Comparison of ENCODE assay signal across 20 cellular contexts in the genomic region with DNA sequence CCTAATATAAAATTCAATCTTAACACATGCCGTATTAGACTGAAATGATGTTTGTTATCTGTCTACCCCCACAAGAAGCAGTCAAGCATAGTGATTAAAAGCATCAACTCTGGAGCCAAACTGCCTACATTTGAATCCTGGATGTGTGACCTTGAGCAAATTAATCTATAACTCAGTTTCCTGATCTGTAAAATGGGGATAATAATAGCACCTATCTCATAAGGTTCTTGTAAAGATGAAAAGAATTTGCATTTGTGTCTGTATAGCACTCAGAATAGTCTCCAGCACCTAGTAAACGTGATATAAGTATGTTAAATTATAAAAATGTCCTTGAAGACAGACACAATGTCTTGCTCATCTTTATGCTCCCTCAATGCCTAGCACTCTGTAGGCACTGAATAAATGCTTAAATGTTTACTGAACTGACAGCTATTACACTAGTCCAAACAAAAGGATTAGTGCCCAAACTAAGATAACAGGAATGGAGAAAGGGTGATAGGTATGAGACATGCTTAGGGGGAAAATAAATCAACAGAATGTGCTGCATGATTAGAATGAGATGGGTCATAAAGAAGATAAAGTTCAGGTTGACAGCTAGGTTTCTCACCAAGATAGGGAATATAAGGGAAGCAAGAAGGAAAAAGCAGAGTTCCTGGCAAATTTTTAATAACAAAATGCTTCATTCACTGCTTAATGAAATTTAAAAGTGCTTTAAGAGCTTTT.
DNase-seq lines count a peak whose midpoint lies in the region; ATAC-seq and TF ChIP-seq lines count a peak whose summit lies in the region.
"Had no signal": no experiment of that assay in that cellular context is flagged by ENCODE, and none has a peak within 500 bp of the region (broad histone marks: within the 10 kb centered on the region; RNA-seq: fewer than 3 reads in every experiment).

No MANE protein-coding gene starts in this region.

- no peak for TF ChIP-seq CTCF in left ventricle myocardium inferior (IDR thresholded peaks at IDR 0.05; ENCODE audit: borderline replicate concordance)
- TF ChIP-seq CTCF in heart left ventricle (IDR thresholded peaks at IDR 0.05) = no peak
- TF ChIP-seq CTCF in WTC11 (IDR thresholded peaks at IDR 0.05) = no peak

- H3K27ac ChIP-seq in left ventricle myocardium inferior (replicated peaks) (peak overlapping the region; percentile 84), heart left ventricle (peak overlapping the region in 6 of 12 donors; percentile 7 to 67 (median 44))
- H3K27ac ChIP-seq: A549, brain microvascular endothelial cell, RWPE1 had no signal

- H3K27me3 ChIP-seq in left ventricle myocardium inferior (ENCODE audit: low read depth) (no peaks in the 10 kb centered on the region), heart left ventricle (no peaks in the 10 kb centered on the region)
- H3K27me3 ChIP-seq: brain microvascular endothelial cell had no signal

- peak overlapping the region; percentile 65 for H3K27ac Mint-ChIP-seq in activated T-helper 17 cell treated with anti-CD3 and anti-CD28 coated beads, Interleukin-2, amount 50 U/mL, for 72 hours
- H3K27ac Mint-ChIP-seq in WTC11 = no peak overlapping the region
- H3K27ac Mint-ChIP-seq: activated naive CD4-positive, alpha-beta T cell treated with anti-CD3 and anti-CD28 coated beads, Interleukin-2, amount 10 ng/mL, durations not matched to agents 7 days and 5 days; CD4-positive, CD25-positive, alpha-beta regulatory T cell; stimulated activated memory B cell treated with anti-CD40 and anti-IgM and Interleukin-4, amounts not matched to agents 10 μg/mL and 1 μg/mL and 100 μg/mL, for 72 hours had no signal

- H3K4me3 ChIP-seq in left ventricle myocardium inferior = no peak overlapping the region
- H3K4me3 ChIP-seq in heart left ventricle = no peak overlapping the region
- H3K4me3 ChIP-seq: A549, smooth muscle cell had no signal

- H3K36me3 ChIP-seq in left ventricle myocardium inferior = peaks cover 11% of the 10 kb centered on the region
- H3K36me3 ChIP-seq in heart left ventricle = peaks cover 0 to 19% (median 6%) of the 10 kb centered on the region in 9 donors
- H3K36me3 ChIP-seq: brain microvascular endothelial cell had no signal

- no peak for TF ChIP-seq POLR2A in heart left ventricle (IDR thresholded peaks at IDR 0.05)

- intact Hi-C loops in left ventricle myocardium inferior (cut with micrococcal nuclease) (no loop called here), heart left ventricle (cut with DNase I) (no loop called here)

- CTCF ChIA-PET in WTC11 (lab: Charles Lee) = no interaction called here

- no peaks in the 10 kb centered on the region for H3K4me1 Mint-ChIP-seq in activated T-helper 17 cell treated with anti-CD3 and anti-CD28 coated beads, Interleukin-2, amount 50 U/mL, for 72 hours
- H3K4me1 Mint-ChIP-seq in WTC11 = peaks cover 26% of the 10 kb centered on the region
- H3K4me1 Mint-ChIP-seq: activated naive CD4-positive, alpha-beta T cell treated with anti-CD3 and anti-CD28 coated beads, Interleukin-2, amount 10 ng/mL, durations not matched to agents 7 days and 5 days; stimulated activated memory B cell treated with anti-CD40 and anti-IgM and Interleukin-4, amounts not matched to agents 10 μg/mL and 1 μg/mL and 100 μg/mL, for 72 hours had no signal

- ATAC-seq in heart left ventricle (no peak), HG02678 (IDR thresholded peaks at IDR 0.05; ENCODE audit: unreplicated experiment) (peak; percentile 10), WTC11 (no peak), GM19324 (IDR thresholded peaks at IDR 0.05; ENCODE audit: low FRiP score, unreplicated experiment) (no peak)
- no peak for ATAC-seq in activated T-helper 17 cell treated with anti-CD3 and anti-CD28 coated beads, Interleukin-2, amount 50 U/mL, for 72 hours (replicated peaks)
- ATAC-seq: stimulated activated memory B cell treated with anti-CD40 and anti-IgM and Interleukin-4, amounts not matched to agents 10 μg/mL and 1 μg/mL and 100 μg/mL, for 72 hours had no signal

- no peaks in the 10 kb centered on the region for H3K9me3 Mint-ChIP-seq in activated T-helper 17 cell treated with anti-CD3 and anti-CD28 coated beads, Interleukin-2, amount 50 U/mL, for 72 hours
- peaks cover 13% of the 10 kb centered on the region; the same call in 1 of the 2 replicates for H3K9me3 Mint-ChIP-seq in WTC11
- H3K9me3 Mint-ChIP-seq: activated naive CD4-positive, alpha-beta T cell treated with anti-CD3 and anti-CD28 coated beads, Interleukin-2, amount 10 ng/mL, durations not matched to agents 7 days and 5 days had no signal

- H3K36me3 Mint-ChIP-seq in activated T-helper 17 cell treated with anti-CD3 and anti-CD28 coated beads, Interleukin-2, amount 50 U/mL, for 72 hours (ENCODE audit: low read depth) = peaks cover 38% of the 10 kb centered on the region
- peaks cover 10% of the 10 kb centered on the region for H3K36me3 Mint-ChIP-seq in WTC11

- no peak for DNase-seq in left ventricle myocardium inferior
- no peak for DNase-seq in heart left ventricle
- DNase-seq in WTC11 (ENCODE audit: low spot score) = no peak
- DNase-seq in activated CD4-positive, CD25-positive, alpha-beta regulatory T cell treated with anti-CD3 and anti-CD28 coated beads, Interleukin-2, amount 50 U/mL, for 72 hours = no peak
- no peak for DNase-seq in NAMALWA (ENCODE audit: low spot score)
- DNase-seq: activated CD8-positive, alpha-beta memory T cell treated with anti-CD3 and anti-CD28 coated beads, Interleukin-2, amount 50 U/mL, for 4 hours; activated naive CD4-positive, alpha-beta T cell treated with anti-CD3 and anti-CD28 coated beads, Interleukin-2, amount 10 ng/mL, durations not matched to agents 7 days and 5 days; CD4-positive, CD25-positive, alpha-beta regulatory T cell; NCI-H1105; nucleus accumbens; T-helper 1 cell; trophoblast cell had no signal

- no peak overlapping the region for H3K4me3 Mint-ChIP-seq in activated T-helper 17 cell treated with anti-CD3 and anti-CD28 coated beads, Interleukin-2, amount 50 U/mL, for 72 hours
- no peak overlapping the region for H3K4me3 Mint-ChIP-seq in WTC11
- H3K4me3 Mint-ChIP-seq: activated naive CD4-positive, alpha-beta T cell treated with anti-CD3 and anti-CD28 coated beads, Interleukin-2, amount 10 ng/mL, durations not matched to agents 7 days and 5 days; CD4-positive, CD25-positive, alpha-beta regulatory T cell; stimulated activated memory B cell treated with anti-CD40 and anti-IgM and Interleukin-4, amounts not matched to agents 10 μg/mL and 1 μg/mL and 100 μg/mL, for 72 hours had no signal

- WGBS in heart left ventricle, 4 donors = 53 to 70% (median 61%) methylated on average over 2 of the region's 2 CpGs

- H3K27me3 Mint-ChIP-seq in activated T-helper 17 cell treated with anti-CD3 and anti-CD28 coated beads, Interleukin-2, amount 50 U/mL, for 72 hours = no peaks in the 10 kb centered on the region
- H3K27me3 Mint-ChIP-seq in WTC11 (ENCODE audit: low read depth) = no peaks in the 10 kb centered on the region
- H3K27me3 Mint-ChIP-seq: activated naive CD4-positive, alpha-beta T cell treated with anti-CD3 and anti-CD28 coated beads, Interleukin-2, amount 10 ng/mL, durations not matched to agents 7 days and 5 days; CD4-positive, CD25-positive, alpha-beta regulatory T cell; stimulated activated memory B cell treated with anti-CD40 and anti-IgM and Interleukin-4, amounts not matched to agents 10 μg/mL and 1 μg/mL and 100 μg/mL, for 72 hours had no signal

- H3K9me3 ChIP-seq in left ventricle myocardium inferior (replicated peaks) (no peaks in the 10 kb centered on the region), heart left ventricle (no peaks in the 10 kb centered on the region)
- H3K9me3 ChIP-seq: A549 had no signal

- H3K4me1 ChIP-seq in left ventricle myocardium inferior (peaks cover 17% of the 10 kb centered on the region), heart left ventricle (peaks cover 0 to 20% (median 8%) of the 10 kb centered on the region in 12 donors)

- POLR2A ChIA-PET in WTC11 (lab: Charles Lee) = no interaction called here

TF ChIP-seq in WTC11, 78 proteins besides CTCF, POLR2A, EP300 and RAD21:
- TF ChIP-seq SMAD4 (CRISPR knock-in tag; IDR thresholded peaks at IDR 0.05) (no peak), CREM (CRISPR knock-in tag; IDR thresholded peaks at IDR 0.05) (no peak)
- TF ChIP-seq, protein P1, sequence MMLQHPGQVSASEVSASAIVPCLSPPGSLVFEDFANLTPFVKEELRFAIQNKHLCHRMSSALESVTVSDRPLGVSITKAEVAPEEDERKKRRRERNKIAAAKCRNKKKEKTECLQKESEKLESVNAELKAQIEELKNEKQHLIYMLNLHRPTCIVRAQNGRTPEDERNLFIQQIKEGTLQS (CRISPR knock-in tag; conservative IDR thresholded peaks at IDR 0.05) = no peak
